ENCODE assay signal across 3 cellular contexts in genomic region chr21:44699502-44700001, GRCh38.
TF ChIP-seq lines count a peak whose summit lies in the region.

No MANE protein-coding gene starts in this region.

TF ChIP-seq in SK-N-SH, 30 proteins besides CTCF, POLR2A, EP300 and RAD21:
- TF ChIP-seq FOXM1 (IDR thresholded peaks at IDR 0.05; ENCODE audit: low read depth) (no peak), GABPA (IDR thresholded peaks at IDR 0.05; ENCODE audit: low read depth) (no peak), IRF3 (IDR thresholded peaks at IDR 0.05; ENCODE audit: low read depth, low read length) (no peak)
TF ChIP-seq in SK-N-SH: peak in this region for 0.

TF ChIP-seq in SK-N-SH treated with all-trans-retinoic acid at 6 μM for 48 hours, 23 proteins besides CTCF, POLR2A, EP300 and RAD21:
- TF ChIP-seq ZNF70 (CRISPR knock-in tag; IDR thresholded peaks at IDR 0.05) (no peak), CSDC2 (CRISPR knock-in tag; IDR thresholded peaks at IDR 0.05) (no peak), CSRNP3 (CRISPR knock-in tag; IDR thresholded peaks at IDR 0.05) (no peak), BACH2 (CRISPR knock-in tag; IDR thresholded peaks at IDR 0.05; ENCODE audit: borderline replicate concordance) (no peak), OSR1 (CRISPR knock-in tag; IDR thresholded peaks at IDR 0.05) (no peak), PPARA (CRISPR knock-in tag; IDR thresholded peaks at IDR 0.05; ENCODE audit: borderline replicate concordance) (no peak), CREB5 (CRISPR knock-in tag; IDR thresholded peaks at IDR 0.05; ENCODE audit: low read depth) (no peak)

TF ChIP-seq in K562, 482 proteins besides CTCF, POLR2A, EP300 and RAD21:
- TF ChIP-seq ILK (tag; IDR thresholded peaks at IDR 0.05; ENCODE audit: borderline replicate concordance, low read depth): no peak
- TF ChIP-seq ZFP36 (IDR thresholded peaks at IDR 0.05; ENCODE audit: low read depth, low read length, partially characterized antibody): no peak
- TF ChIP-seq ZNF655 (CRISPR knock-in tag; IDR thresholded peaks at IDR 0.05): no peak
- TF ChIP-seq ZC3H11A (IDR thresholded peaks at IDR 0.05; ENCODE audit: low read depth, low read length): no peak
- no peak for TF ChIP-seq MCM3 (IDR thresholded peaks at IDR 0.05)
- TF ChIP-seq ELF4 (CRISPR knock-in tag; IDR thresholded peaks at IDR 0.05): no peak
- no peak for TF ChIP-seq XRCC4 (IDR thresholded peaks at IDR 0.05; ENCODE audit: extremely low read depth, insufficient read depth, insufficient read length)
- TF ChIP-seq CBFA2T2 (conservative IDR thresholded peaks at IDR 0.05): no peak
